In the genomic region with DNA sequence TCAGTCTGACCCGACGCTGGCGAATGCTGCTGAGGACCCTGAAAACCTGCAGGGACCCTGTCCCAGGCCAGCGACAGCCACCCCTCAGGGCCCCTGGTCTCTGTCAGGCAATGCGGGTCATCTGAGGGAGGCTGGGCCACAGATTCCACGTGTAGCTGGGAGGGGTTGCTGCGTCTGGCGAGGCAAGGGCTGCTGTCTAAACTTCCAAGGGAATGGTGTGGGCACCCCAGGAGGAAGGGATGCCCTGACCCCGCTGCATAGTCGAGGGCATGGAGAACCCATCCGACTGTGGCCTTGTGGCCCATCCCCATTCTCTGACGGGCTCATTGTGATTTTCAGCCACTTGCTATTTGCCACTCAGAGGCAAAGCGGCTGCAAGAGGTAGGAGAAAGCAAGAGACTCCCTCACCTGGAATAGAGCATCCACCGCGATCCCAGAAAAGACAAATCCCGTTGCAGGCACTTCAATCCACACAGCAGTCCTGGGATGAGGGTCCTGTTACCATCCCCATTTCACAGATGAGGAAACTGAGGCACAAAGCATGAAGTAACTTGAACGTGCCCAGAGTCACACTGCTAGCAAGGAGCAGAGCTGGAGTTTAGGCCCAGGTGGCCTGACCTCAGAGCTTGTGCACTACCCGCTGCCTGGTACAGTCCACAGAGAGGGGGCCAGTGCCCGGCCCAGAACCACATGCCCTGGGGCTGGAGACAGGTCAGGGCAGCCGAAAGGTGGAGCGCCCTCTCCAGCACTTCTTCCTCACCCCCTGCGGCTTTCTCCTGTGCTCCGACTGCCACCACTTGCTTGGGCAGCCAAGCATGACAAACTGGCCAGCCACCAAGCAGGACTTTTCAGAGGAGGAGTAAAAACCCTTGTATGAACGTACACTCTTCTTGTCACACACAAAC, we compare ENCODE assay signal across 1 cellular context.
TF ChIP-seq lines count a peak whose summit lies in the region.

No MANE protein-coding gene starts in this region.

TF ChIP-seq in GM12878, 131 proteins besides CTCF, POLR2A, EP300 and RAD21 (continued from another document):
- TF ChIP-seq, protein P1, sequence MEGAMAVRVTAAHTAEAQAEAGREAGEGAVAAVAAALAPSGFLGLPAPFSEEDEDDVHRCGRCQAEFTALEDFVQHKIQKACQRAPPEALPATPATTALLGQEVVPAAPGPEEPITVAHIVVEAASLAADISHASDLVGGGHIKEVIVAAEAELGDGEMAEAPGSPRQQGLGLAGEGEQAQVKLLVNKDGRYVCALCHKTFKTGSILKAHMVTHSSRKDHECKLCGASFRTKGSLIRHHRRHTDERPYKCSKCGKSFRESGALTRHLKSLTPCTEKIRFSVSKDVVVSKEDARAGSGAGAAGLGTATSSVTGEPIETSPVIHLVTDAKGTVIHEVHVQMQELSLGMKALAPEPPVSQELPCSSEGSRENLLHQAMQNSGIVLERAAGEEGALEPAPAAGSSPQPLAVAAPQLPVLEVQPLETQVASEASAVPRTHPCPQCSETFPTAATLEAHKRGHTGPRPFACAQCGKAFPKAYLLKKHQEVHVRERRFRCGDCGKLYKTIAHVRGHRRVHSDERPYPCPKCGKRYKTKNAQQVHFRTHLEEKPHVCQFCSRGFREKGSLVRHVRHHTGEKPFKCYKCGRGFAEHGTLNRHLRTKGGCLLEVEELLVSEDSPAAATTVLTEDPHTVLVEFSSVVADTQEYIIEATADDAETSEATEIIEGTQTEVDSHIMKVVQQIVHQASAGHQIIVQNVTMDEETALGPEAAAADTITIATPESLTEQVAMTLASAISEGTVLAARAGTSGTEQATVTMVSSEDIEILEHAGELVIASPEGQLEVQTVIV (IDR thresholded peaks at IDR 0.05; ENCODE audit: borderline replicate concordance, partially characterized antibody): no peak
- TF ChIP-seq TCF3 (IDR thresholded peaks at IDR 0.05; ENCODE audit: borderline replicate concordance, insufficient read depth, low read depth, low read length) (no peak), RUNX3 (IDR thresholded peaks at IDR 0.05; ENCODE audit: low read length) (peak; percentile 56), CREB1 (IDR thresholded peaks at IDR 0.05; ENCODE audit: low read depth) (0 out of 2 replicates have a peak, but pooled peaks have one; percentile 13), SMAD1 (IDR thresholded peaks at IDR 0.05; ENCODE audit: low read depth, partially characterized antibody) (no peak), IKZF1 (conservative IDR thresholded peaks at IDR 0.05) (peak; percentile 68), BCL3 (IDR thresholded peaks at IDR 0.05; ENCODE audit: borderline replicate concordance, insufficient read depth, low read depth, low read length, poor library complexity, severe bottlenecking) (no peak)
- TF ChIP-seq, protein P2, sequence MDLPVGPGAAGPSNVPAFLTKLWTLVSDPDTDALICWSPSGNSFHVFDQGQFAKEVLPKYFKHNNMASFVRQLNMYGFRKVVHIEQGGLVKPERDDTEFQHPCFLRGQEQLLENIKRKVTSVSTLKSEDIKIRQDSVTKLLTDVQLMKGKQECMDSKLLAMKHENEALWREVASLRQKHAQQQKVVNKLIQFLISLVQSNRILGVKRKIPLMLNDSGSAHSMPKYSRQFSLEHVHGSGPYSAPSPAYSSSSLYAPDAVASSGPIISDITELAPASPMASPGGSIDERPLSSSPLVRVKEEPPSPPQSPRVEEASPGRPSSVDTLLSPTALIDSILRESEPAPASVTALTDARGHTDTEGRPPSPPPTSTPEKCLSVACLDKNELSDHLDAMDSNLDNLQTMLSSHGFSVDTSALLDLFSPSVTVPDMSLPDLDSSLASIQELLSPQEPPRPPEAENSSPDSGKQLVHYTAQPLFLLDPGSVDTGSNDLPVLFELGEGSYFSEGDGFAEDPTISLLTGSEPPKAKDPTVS (IDR thresholded peaks at IDR 0.05; ENCODE audit: low read depth, low read length): no peak
